1 cellular context compared by ENCODE assay signal in genomic region chr14:99166506-99166905, GRCh38.
A peak's percentile ranks its signal among the peaks of the same experiment; 100 is the strongest.
TF ChIP-seq lines count a peak whose summit lies in the region.

No MANE protein-coding gene starts in this region.

TF ChIP-seq in neural cell, 6 proteins besides CTCF, POLR2A, EP300 and RAD21 (continued from another document):
- TF ChIP-seq REST (IDR thresholded peaks at IDR 0.05; ENCODE audit: borderline replicate concordance) (no peak), TAF1 (IDR thresholded peaks at IDR 0.05; ENCODE audit: low read depth) (no peak), SMC3 (conservative IDR thresholded peaks at IDR 0.05; ENCODE audit: poor library complexity) (no peak), POLR2AphosphoS5 (IDR thresholded peaks at IDR 0.05) (peak; percentile 55)
